Comparison of ENCODE assay signal across 8 cellular contexts in genomic region chr6:30130887-30131862, GRCh38. TPM values are rescaled to one million over a fixed set of nuclear protein-coding genes. Genes with fewer than 3 reads are reported as not detected.
DNase-seq lines count a peak whose midpoint lies in the region; ATAC-seq, FAIRE-seq and TF ChIP-seq lines count a peak whose summit lies in the region.

No MANE protein-coding gene starts in this region.

- H3K79me2 ChIP-seq in Karpas-422 (ENCODE audit: low read length) (no peaks in the 10 kb centered on the region), neural cell (replicated peaks; ENCODE audit: insufficient read depth, low read length) (no peaks in the 10 kb centered on the region)

- no peak overlapping the region for H3K4me2 ChIP-seq in Karpas-422 (ENCODE audit: low read depth, low read length, poor library complexity, severe bottlenecking)
- no peak overlapping the region for H3K4me2 ChIP-seq in neural cell (ENCODE audit: low read length)

- H3K9ac ChIP-seq in Karpas-422 (ENCODE audit: low read length) (no peak overlapping the region), neural cell (ENCODE audit: low read length) (no peak overlapping the region)

- H3K36me3 ChIP-seq in Karpas-422 (ENCODE audit: insufficient read depth, low read length) (no peaks in the 10 kb centered on the region), neural cell (ENCODE audit: insufficient read depth, low read length) (no peaks in the 10 kb centered on the region)

- H3K9me2 ChIP-seq in Karpas-422 (replicated peaks; ENCODE audit: insufficient read depth, low read length) = no peaks in the 10 kb centered on the region
- H3K9me2 ChIP-seq in neural cell (ENCODE audit: insufficient read depth, low read length) = no peaks in the 10 kb centered on the region

- TF ChIP-seq CTCF in GM13977 (IDR thresholded peaks at IDR 0.05; ENCODE audit: extremely low read depth, insufficient read depth, missing control alignments) (peak; percentile 99), neural cell (IDR thresholded peaks at IDR 0.05; ENCODE audit: poor library complexity, severe bottlenecking) (peak; percentile 100)

- H3F3A ChIP-seq in neural cell (ENCODE audit: insufficient read depth, low read length, poor library complexity, severe bottlenecking) = no peaks in the 10 kb centered on the region

- H3K27ac Mint-ChIP-seq in stimulated activated naive CD8-positive, alpha-beta T cell treated with anti-CD3 and anti-CD28 coated beads, Interleukin-15, amount 100 ng/mL, for 72 hours = no peak overlapping the region

- ATAC-seq in stimulated activated naive CD8-positive, alpha-beta T cell treated with anti-CD3 and anti-CD28 coated beads, Interleukin-15, amount 100 ng/mL, for 72 hours = peak; percentile 91

- in situ Hi-C loops in GM13977 (cut with MboI; ENCODE audit: low pct_unique_long_range_greater_than_20kb, low sequenced_read_pairs, unreplicated experiment) = no loop called here

- peaks cover 3% of the 10 kb centered on the region; the same call in 1 of the 2 replicates for H3K4me1 ChIP-seq in Karpas-422 (ENCODE audit: low read length)

- DNase-seq in GM13977 (ENCODE audit: low spot score) (peak; percentile 90), Karpas-422 (peak; percentile 88), RPMI8226 (peak; percentile 92), activated T-helper 1 cell treated with Interleukin-2 at 50 U/mL for 16 hours (ENCODE audit: low read depth) (peak; percentile 44), fibroblast of peridontal ligament (ENCODE audit: extremely low read depth) (peak; percentile 85)
- peak; percentile 60 to 68 for DNase-seq in stimulated activated naive CD8-positive, alpha-beta T cell treated with anti-CD3 and anti-CD28 coated beads, Interleukin-15, amount 100 ng/mL, for 72 hours

- H3K27me3 ChIP-seq in Karpas-422 (ENCODE audit: low read length) (no peaks in the 10 kb centered on the region), neural cell (ENCODE audit: insufficient read depth, low read depth, low read length) (peaks cover 48% of the 10 kb centered on the region)

- H3K4me3 Mint-ChIP-seq in stimulated activated naive CD8-positive, alpha-beta T cell treated with anti-CD3 and anti-CD28 coated beads, Interleukin-15, amount 100 ng/mL, for 72 hours = peak overlapping the region in 1 of 2 donors; percentile 24

- H3K4me3 ChIP-seq in Karpas-422 (ENCODE audit: low read length) (no peak overlapping the region), neural cell (ENCODE audit: low read length) (no peak overlapping the region)

- no peaks in the 10 kb centered on the region for H4K20me1 ChIP-seq in Karpas-422 (ENCODE audit: insufficient read depth, low read depth, low read length)
- no peaks in the 10 kb centered on the region for H4K20me1 ChIP-seq in neural cell (ENCODE audit: insufficient read depth)

- H2AFZ ChIP-seq in Karpas-422 (ENCODE audit: low read length) = peak overlapping the region; percentile 66; the same call in 1 of the 2 replicates
- no peak overlapping the region for H2AFZ ChIP-seq in neural cell (ENCODE audit: low read depth, low read length)

- H3K9me3 ChIP-seq in Karpas-422 (ENCODE audit: low read length) = no peaks in the 10 kb centered on the region
- no peaks in the 10 kb centered on the region for H3K9me3 ChIP-seq in neural cell (ENCODE audit: low read length)

- peaks cover 76% of the 10 kb centered on the region for H3K27me3 Mint-ChIP-seq in stimulated activated naive CD8-positive, alpha-beta T cell treated with anti-CD3 and anti-CD28 coated beads, Interleukin-15, amount 100 ng/mL, for 72 hours

- peak; percentile 93 for TF ChIP-seq RAD21 in neural cell (conservative IDR thresholded peaks at IDR 0.05)

- H3K27ac ChIP-seq in Karpas-422 (ENCODE audit: low read length) = no peak overlapping the region
- H3K27ac ChIP-seq in neural cell (ENCODE audit: low read length) = no peak overlapping the region

- no peak for TF ChIP-seq EP300 in neural cell (conservative IDR thresholded peaks at IDR 0.05; ENCODE audit: poor library complexity, severe bottlenecking)

- H3K9me3 Mint-ChIP-seq in stimulated activated naive CD8-positive, alpha-beta T cell treated with anti-CD3 and anti-CD28 coated beads, Interleukin-15, amount 100 ng/mL, for 72 hours = no peaks in the 10 kb centered on the region

- FAIRE-seq in A204.1 (lab: Jason Lieb, UNC) = peak; percentile 59

- peaks cover 33% of the 10 kb centered on the region for H3K4me1 Mint-ChIP-seq in stimulated activated naive CD8-positive, alpha-beta T cell treated with anti-CD3 and anti-CD28 coated beads, Interleukin-15, amount 100 ng/mL, for 72 hours

TF ChIP-seq in neural cell, 6 proteins besides CTCF, POLR2A, EP300 and RAD21:
- no peak for TF ChIP-seq MXI1 (conservative IDR thresholded peaks at IDR 0.05; ENCODE audit: poor library complexity, severe bottlenecking)
- TF ChIP-seq EZH2 (IDR thresholded peaks at IDR 0.05; ENCODE audit: borderline replicate concordance, insufficient read depth, low read length, poor library complexity, severe bottlenecking) = no peak
- TF ChIP-seq REST (IDR thresholded peaks at IDR 0.05; ENCODE audit: borderline replicate concordance) = no peak
- TF ChIP-seq POLR2AphosphoS5 (IDR thresholded peaks at IDR 0.05) = peak; percentile 12
- no peak for TF ChIP-seq TAF1 (IDR thresholded peaks at IDR 0.05; ENCODE audit: low read depth)
- peak; percentile 99 for TF ChIP-seq SMC3 (conservative IDR thresholded peaks at IDR 0.05; ENCODE audit: poor library complexity)

RNA-seq across cellular contexts. Expression of gene TRIM40, which starts 4.8 kb away (rescaled TPM):
- not detected in 2 replicates for total RNA-seq in Karpas-422 (2014; rRNA removed; shearing (Covaris generic); ENCODE audit: low replicate concordance)
- polyA plus RNA-seq in neural cell = not detected in 2 replicates
- polyA minus RNA-seq in neural cell = not detected in 2 replicates

RNA-seq across cellular contexts. Expression of gene TRIM31, which starts 18.3 kb away (rescaled TPM):
- total RNA-seq in Karpas-422 (2014; rRNA removed; shearing (Covaris generic); ENCODE audit: low replicate concordance) = not detected in 2 replicates
- not detected in 2 replicates for polyA plus RNA-seq in neural cell
- polyA minus RNA-seq in neural cell = not detected in 2 replicates

RNA-seq across cellular contexts. Expression of gene TRIM10, which starts 29.8 kb away (rescaled TPM):
- total RNA-seq in Karpas-422 (2014; rRNA removed; shearing (Covaris generic); ENCODE audit: low replicate concordance) = not detected in 2 replicates
- not detected in 2 replicates for polyA plus RNA-seq in neural cell
- polyA minus RNA-seq in neural cell = not detected in 2 replicates

RNA-seq across cellular contexts. Expression of gene TRIM15, which starts 32.2 kb away (rescaled TPM):
- total RNA-seq in Karpas-422 (2014; rRNA removed; shearing (Covaris generic); ENCODE audit: low replicate concordance) = not detected in 2 replicates
- not detected in 2 replicates for polyA plus RNA-seq in neural cell
- polyA minus RNA-seq in neural cell = not detected in 2 replicates

RNA-seq across cellular contexts. Expression of gene RNF39, which starts 55.6 kb away (rescaled TPM):
- total RNA-seq in Karpas-422 (2014; rRNA removed; shearing (Covaris generic); ENCODE audit: low replicate concordance) = not detected in 2 replicates
- not detected in 2 replicates for polyA plus RNA-seq in neural cell
- not detected in 2 replicates for polyA minus RNA-seq in neural cell
